20 cellular contexts compared by ENCODE assay signal in genomic region chr11:41306435-41306834, GRCh38.
DNase-seq lines count a peak whose midpoint lies in the region; ATAC-seq and TF ChIP-seq lines count a peak whose summit lies in the region.
"Had no signal": no experiment of that assay in that cellular context is flagged by ENCODE, and none has a peak within 500 bp of the region (broad histone marks: within the 10 kb centered on the region; RNA-seq: fewer than 3 reads in every experiment).

No MANE protein-coding gene starts in this region.

- POLR2A ChIA-PET in activated B cell treated with CpG ODN at 0.5 μM for 24 hours (lab: Charles Lee) = no interaction called here

- TF ChIP-seq CTCF in activated B cell treated with CpG ODN at 0.5 μM for 24 hours (IDR thresholded peaks at IDR 0.05) (no peak), sigmoid colon (IDR thresholded peaks at IDR 0.05) (no peak)

- DNase-seq in activated B cell treated with CpG ODN at 0.5 μM for 24 hours (no peak), sciatic nerve (ENCODE audit: low spot score) (no peak), sigmoid colon (no peak), AML-193 (lab: John Stamatoyannopoulos, UW) (no peak)
- no peak for DNase-seq in effector CD4-positive, alpha-beta T cell
- DNase-seq: activated CD4-positive, alpha-beta T cell treated with anti-CD3 and anti-CD28 coated beads, Interleukin-2, amount 50 U/mL, for 4 hours; activated T-cell treated with anti-CD3 and anti-CD28 coated beads, Interleukin-2, amount 50 U/mL, for 24 hours; DMS 273 treated with DMSO at 0.1 percent for 48 hours; NCI-H1930; NCI-H524; transverse colon had no signal

- H3K27ac ChIP-seq in sigmoid colon = no peak overlapping the region
- H3K27ac ChIP-seq: right atrium auricular region, transverse colon had no signal

- no peaks in the 10 kb centered on the region for H3K4me1 ChIP-seq in sigmoid colon
- H3K4me1 ChIP-seq: right atrium auricular region, transverse colon had no signal

- no peak for TF ChIP-seq POLR2A in sigmoid colon (IDR thresholded peaks at IDR 0.05)

- 85 to 90% methylated on average over 2 of the region's 2 CpGs for WGBS in sigmoid colon, 2 donors

- H3K4me3 ChIP-seq in sigmoid colon = no peak overlapping the region
- H3K4me3 ChIP-seq: GM23338, right atrium auricular region, transverse colon had no signal

- H3K4me3 Mint-ChIP-seq in activated B cell treated with CpG ODN at 0.5 μM for 24 hours = peak overlapping the region; percentile 29
- H3K4me3 Mint-ChIP-seq: activated T-cell treated with anti-CD3 and anti-CD28 coated beads, Interleukin-2, amount 50 U/mL, for 24 hours; GM23338; mesothelial cell of epicardium had no signal

- no peak for TF ChIP-seq EP300 in sigmoid colon (IDR thresholded peaks at IDR 0.05)

- H3K27ac Mint-ChIP-seq in activated B cell treated with CpG ODN at 0.5 μM for 24 hours = peak overlapping the region; percentile 72
- H3K27ac Mint-ChIP-seq: activated naive CD4-positive, alpha-beta T cell treated with anti-CD3 and anti-CD28 coated beads, Interleukin-2, amount 50 U/mL, for 72 hours; activated T-cell treated with anti-CD3 and anti-CD28 coated beads, Interleukin-2, amount 50 U/mL, for 24 hours; GM23338; mesothelial cell of epicardium had no signal

- intact Hi-C loops in activated B cell treated with CpG ODN at 0.5 μM for 24 hours (cut with micrococcal nuclease) (loop anchor here (5.0 kb wide), 1 partner anchor 111 kb away; no protein-coding TSS in a partner anchor), sciatic nerve (cut with DNase I) (no loop called here), sigmoid colon (cut with DNase I) (no loop called here)

- no peaks in the 10 kb centered on the region for H3K27me3 Mint-ChIP-seq in activated B cell treated with CpG ODN at 0.5 μM for 24 hours
- H3K27me3 Mint-ChIP-seq: activated T-cell treated with anti-CD3 and anti-CD28 coated beads, Interleukin-2, amount 50 U/mL, for 24 hours had no signal

- H3K36me3 Mint-ChIP-seq in activated B cell treated with CpG ODN at 0.5 μM for 24 hours (ENCODE audit: low read depth) = no peaks in the 10 kb centered on the region
- H3K36me3 Mint-ChIP-seq: activated naive CD4-positive, alpha-beta T cell treated with anti-CD3 and anti-CD28 coated beads, Interleukin-2, amount 50 U/mL, for 72 hours had no signal

- CTCF ChIA-PET in activated B cell treated with CpG ODN at 0.5 μM for 24 hours (lab: Charles Lee) = no interaction called here

- no peaks in the 10 kb centered on the region for H3K27me3 ChIP-seq in sigmoid colon
- H3K27me3 ChIP-seq: right atrium auricular region, transverse colon had no signal

- peaks cover 1% of the 10 kb centered on the region for H3K9me3 Mint-ChIP-seq in activated B cell treated with CpG ODN at 0.5 μM for 24 hours
- H3K9me3 Mint-ChIP-seq: neural crest cell had no signal

- H3K36me3 ChIP-seq in sigmoid colon = no peaks in the 10 kb centered on the region
- H3K36me3 ChIP-seq: right atrium auricular region, transverse colon had no signal

- ATAC-seq in GM18519 (IDR thresholded peaks at IDR 0.05; ENCODE audit: low FRiP score, unreplicated experiment) (peak; percentile 27), HG03469 (IDR thresholded peaks at IDR 0.05; ENCODE audit: unreplicated experiment) (peak; percentile 30), activated B cell treated with CpG ODN at 0.5 μM for 24 hours (ENCODE audit: low read depth) (peak; percentile 49), sciatic nerve (peak; percentile 22), HG02884 (IDR thresholded peaks at IDR 0.05; ENCODE audit: unreplicated experiment) (no peak)
- ATAC-seq: activated naive CD4-positive, alpha-beta T cell treated with anti-CD3 and anti-CD28 coated beads, Interleukin-2, amount 50 U/mL, for 72 hours; GM23338; SK-N-SH treated with all-trans-retinoic acid at 6 μM for 48 hours had no signal

- no peaks in the 10 kb centered on the region for H3K9me3 ChIP-seq in sigmoid colon
- H3K9me3 ChIP-seq: right atrium auricular region, transverse colon had no signal

- peaks cover 37% of the 10 kb centered on the region for H3K4me1 Mint-ChIP-seq in activated B cell treated with CpG ODN at 0.5 μM for 24 hours
- H3K4me1 Mint-ChIP-seq: mesothelial cell of epicardium had no signal
